ENCODE assay signal across 19 cellular contexts in genomic region chr1:56496861-56497772, GRCh38.
DNase-seq lines count a peak whose midpoint lies in the region; ATAC-seq and TF ChIP-seq lines count a peak whose summit lies in the region.
"Had no signal": no experiment of that assay in that cellular context is flagged by ENCODE, and none has a peak within 500 bp of the region (broad histone marks: within the 10 kb centered on the region; RNA-seq: fewer than 3 reads in every experiment).

No MANE protein-coding gene starts in this region.

- intact Hi-C loops in left ventricle myocardium superior (cut with micrococcal nuclease) (no loop called here), stomach (cut with DNase I; ENCODE audit: low total_unique reads) (no loop called here)

- TF ChIP-seq CTCF in cardiac muscle cell (IDR thresholded peaks at IDR 0.05; ENCODE audit: low read depth, low read length) (no peak), SK-N-SH (IDR thresholded peaks at IDR 0.05) (no peak), stomach (IDR thresholded peaks at IDR 0.05) (no peak)

- H3K27me3 ChIP-seq in cardiac muscle cell (no peaks in the 10 kb centered on the region), SK-N-SH (ENCODE audit: insufficient read depth) (no peaks in the 10 kb centered on the region), stomach (no peaks in the 10 kb centered on the region)
- H3K27me3 ChIP-seq: brain microvascular endothelial cell, colonic mucosa, testis had no signal

- H3K4me2 ChIP-seq in SK-N-SH: no peak overlapping the region

- H3K9me3 ChIP-seq in cardiac muscle cell (ENCODE audit: low read depth): no peaks in the 10 kb centered on the region
- H3K9me3 ChIP-seq in SK-N-SH: no peaks in the 10 kb centered on the region
- no peaks in the 10 kb centered on the region for H3K9me3 ChIP-seq in stomach
- H3K9me3 ChIP-seq: colonic mucosa, testis had no signal

- H3K4me3 ChIP-seq in cardiac muscle cell: no peak overlapping the region
- H3K4me3 ChIP-seq in SK-N-SH (ENCODE audit: low read depth in 2 of 2, low read length in 1 of 2): no peak overlapping the region
- H3K4me3 ChIP-seq in stomach: no peak overlapping the region
- H3K4me3 ChIP-seq: colonic mucosa, testis had no signal

- H3K9me2 ChIP-seq in SK-N-SH: no peaks in the 10 kb centered on the region

- DNase-seq in cardiac muscle cell (ENCODE audit: low read depth in 1 of 2, low spot score in 1 of 2): no peak
- DNase-seq in left ventricle myocardium superior: no peak
- DNase-seq in SK-N-SH: peak; percentile 22
- DNase-seq in kidney tubule cell (ENCODE audit: low spot score): peak; percentile 53
- DNase-seq in stomach: no peak
- no peak for DNase-seq in activated naive CD8-positive, alpha-beta T cell treated with anti-CD3 and anti-CD28 coated beads for 36 hours
- no peak for DNase-seq in DMS53 (lab: John Stamatoyannopoulos, UW)
- DNase-seq in amniotic stem cell (lab: John Stamatoyannopoulos, UW): no peak
- DNase-seq: activated CD4-positive, alpha-beta T cell treated with anti-CD3 and anti-CD28 coated beads, Interleukin-2, amount 10 ng/mL, durations not matched to agents 7 days and 5 days; brain microvascular endothelial cell; colonic mucosa; EL; H9; head of caudate nucleus; NCI-H187 treated with DMSO at 0.1 percent for 48 hours; NCI-H446 treated with DMSO at 0.1 percent for 48 hours; T-helper 1 cell; testis had no signal

- H3K4me1 ChIP-seq in cardiac muscle cell (ENCODE audit: low read depth) (peaks cover 28% of the 10 kb centered on the region), SK-N-SH (ENCODE audit: control insufficient read depth in 1 of 2, insufficient read depth in 2 of 2, low read depth in 1 of 2, low read length in 1 of 2) (peaks cover 0 to 53% of the 10 kb centered on the region in 2 experiments; a peak in 2 of 4 replicates), stomach (peaks cover 0 to 43% (median 11%) of the 10 kb centered on the region in 4 donors)
- H3K4me1 ChIP-seq: colonic mucosa had no signal

- no peak overlapping the region for H2AFZ ChIP-seq in SK-N-SH (ENCODE audit: low read depth)

- H3K9ac ChIP-seq in SK-N-SH: no peak overlapping the region

- ATAC-seq in left ventricle myocardium superior: no peak

- H3K36me3 ChIP-seq in cardiac muscle cell: peaks cover 5% of the 10 kb centered on the region
- H3K36me3 ChIP-seq in SK-N-SH (replicated peaks in 1 of 2; ENCODE audit: control insufficient read depth in 1 of 2, insufficient read depth in 2 of 2, low read length in 1 of 2): peaks cover 25 to 70% of the 10 kb centered on the region in 2 experiments
- H3K36me3 ChIP-seq in stomach: peaks cover 10 to 53% (median 38%) of the 10 kb centered on the region in 4 donors
- H3K36me3 ChIP-seq: brain microvascular endothelial cell, colonic mucosa had no signal

- H3K27ac Mint-ChIP-seq in activated naive CD8-positive, alpha-beta T cell treated with anti-CD3 and anti-CD28 coated beads for 36 hours: no peak overlapping the region
- H3K27ac Mint-ChIP-seq: activated CD4-positive, alpha-beta T cell treated with anti-CD3 and anti-CD28 coated beads, Interleukin-2, amount 10 ng/mL, durations not matched to agents 7 days and 5 days had no signal

- no peak for TF ChIP-seq RAD21 in SK-N-SH (IDR thresholded peaks at IDR 0.05; ENCODE audit: low read length)

- TF ChIP-seq EP300 in SK-N-SH (IDR thresholded peaks at IDR 0.05; ENCODE audit: borderline replicate concordance in 1 of 2, low read depth in 1 of 2, low read length in 1 of 2): peak in 1 of 2 experiments; percentile 5; a peak in 1 of 4 replicates
- TF ChIP-seq EP300 in stomach (IDR thresholded peaks at IDR 0.05): no peak

- WGBS in SK-N-SH (ENCODE audit: low lambda C conversion rate): 80% methylated on average over 12 of the region's 12 CpGs
- 32 to 47% (median 35%) methylated on average over 12 of the region's 12 CpGs for WGBS in stomach, 5 donors

- H3K27ac ChIP-seq in cardiac muscle cell: peak overlapping the region; percentile 60
- peak overlapping the region in 1 of 2 experiments; percentile 76; a peak in 2 of 4 replicates for H3K27ac ChIP-seq in SK-N-SH (ENCODE audit: low read depth in 2 of 2, low read length in 1 of 2)
- H3K27ac ChIP-seq in stomach: peak overlapping the region in 4 of 5 donors; percentile 4 to 52 (median 28)
- H3K27ac ChIP-seq: brain microvascular endothelial cell, colonic mucosa, testis, VCaP had no signal

- no peaks in the 10 kb centered on the region for H3K79me2 ChIP-seq in SK-N-SH (ENCODE audit: insufficient read depth)

- TF ChIP-seq POLR2A in stomach (IDR thresholded peaks at IDR 0.05): no peak

- no peaks in the 10 kb centered on the region for H3K4me1 Mint-ChIP-seq in activated naive CD8-positive, alpha-beta T cell treated with anti-CD3 and anti-CD28 coated beads for 36 hours
- H3K4me1 Mint-ChIP-seq: activated CD4-positive, alpha-beta T cell treated with anti-CD3 and anti-CD28 coated beads, Interleukin-2, amount 10 ng/mL, durations not matched to agents 7 days and 5 days had no signal

- H3F3A ChIP-seq in SK-N-SH (replicated peaks; ENCODE audit: insufficient read depth): no peaks in the 10 kb centered on the region

- H4K20me1 ChIP-seq in SK-N-SH (ENCODE audit: insufficient read depth): no peaks in the 10 kb centered on the region

- CTCF ChIA-PET in SK-N-SH (lab: Yijun Ruan, JAX): no interaction called here

- H3K4me3 Mint-ChIP-seq in activated naive CD8-positive, alpha-beta T cell treated with anti-CD3 and anti-CD28 coated beads for 36 hours: no peak overlapping the region
- H3K4me3 Mint-ChIP-seq: activated CD4-positive, alpha-beta T cell treated with anti-CD3 and anti-CD28 coated beads, Interleukin-2, amount 10 ng/mL, durations not matched to agents 7 days and 5 days; H9 had no signal

- no peaks in the 10 kb centered on the region for H3K9me3 Mint-ChIP-seq in activated naive CD8-positive, alpha-beta T cell treated with anti-CD3 and anti-CD28 coated beads for 36 hours
- H3K9me3 Mint-ChIP-seq: activated CD4-positive, alpha-beta T cell treated with anti-CD3 and anti-CD28 coated beads, Interleukin-2, amount 10 ng/mL, durations not matched to agents 7 days and 5 days; H9 had no signal

- H3K36me3 Mint-ChIP-seq in activated naive CD8-positive, alpha-beta T cell treated with anti-CD3 and anti-CD28 coated beads for 36 hours: no peaks in the 10 kb centered on the region

- peaks cover 7% of the 10 kb centered on the region for H3K27me3 Mint-ChIP-seq in activated naive CD8-positive, alpha-beta T cell treated with anti-CD3 and anti-CD28 coated beads for 36 hours
- H3K27me3 Mint-ChIP-seq: activated CD4-positive, alpha-beta T cell treated with anti-CD3 and anti-CD28 coated beads, Interleukin-2, amount 10 ng/mL, durations not matched to agents 7 days and 5 days had no signal

- POLR2A ChIA-PET in SK-N-SH (lab: Yijun Ruan, JAX): no interaction called here

TF ChIP-seq in SK-N-SH, 30 proteins besides CTCF, POLR2A, EP300 and RAD21:
- TF ChIP-seq JUND (IDR thresholded peaks at IDR 0.05): no peak
- TF ChIP-seq MXI1 (IDR thresholded peaks at IDR 0.05; ENCODE audit: low read depth, low read length): no peak
- TF ChIP-seq IRF3 (IDR thresholded peaks at IDR 0.05; ENCODE audit: low read depth, low read length): no peak
- no peak for TF ChIP-seq FOXM1 (IDR thresholded peaks at IDR 0.05; ENCODE audit: low read depth)
- TF ChIP-seq GABPA (IDR thresholded peaks at IDR 0.05; ENCODE audit: low read depth): no peak
- TF ChIP-seq RFX5 (IDR thresholded peaks at IDR 0.05; ENCODE audit: low read length): no peak
- no peak for TF ChIP-seq CHD2 (IDR thresholded peaks at IDR 0.05; ENCODE audit: low read length, partially characterized antibody)

Comparison
In these comparisons a context has a peak if more than half of its experiments do, and no peak if none do; other contexts are left out.
1. DNase-seq: peak in SK-N-SH (single experiment) and kidney tubule cell (single experiment); none in cardiac muscle cell (0 of 2), left ventricle myocardium superior (single experiment), stomach (single experiment), activated naive CD8-positive, alpha-beta T cell treated with anti-CD3 and anti-CD28 coated beads for 36 hours (single experiment), DMS53 (single experiment) and amniotic stem cell (single experiment).